16 cellular contexts compared by ENCODE assay signal in genomic region chr19:16678498-16678897, GRCh38. TPM values are rescaled to one million over a fixed set of nuclear protein-coding genes. Genes with fewer than 3 reads are reported as not detected.
DNase-seq lines count a peak whose midpoint lies in the region; FAIRE-seq and TF ChIP-seq lines count a peak whose summit lies in the region.
"Had no signal": no experiment of that assay in that cellular context is flagged by ENCODE, and none has a peak within 500 bp of the region (broad histone marks: within the 10 kb centered on the region; RNA-seq: fewer than 3 reads in every experiment).

No MANE protein-coding gene starts in this region.

- no peaks in the 10 kb centered on the region for H3K4me1 ChIP-seq in left ventricle myocardium inferior

- no peak overlapping the region for H3K4me3 ChIP-seq in bronchial epithelial cell (ENCODE audit: low read depth, low read length)
- H3K4me3 ChIP-seq in left ventricle myocardium inferior: no peak overlapping the region
- H3K4me3 ChIP-seq: BLaER1 treated with 17β-estradiol and CSF1 and Interleukin-3, amounts not matched to agents 10 nM and 100 nM had no signal

- DNase-seq in EH (ENCODE audit: low read depth) (peak; percentile 19), HCEC 1CT (peak; percentile 24), MV-4-11 (lab: John Stamatoyannopoulos, UW) (peak; percentile 23), bronchial epithelial cell (ENCODE audit: low read depth) (peak; percentile 41), left ventricle myocardium inferior (no peak), iPS-NIHi11 (ENCODE audit: low spot score) (no peak), NCI-H1105 (lab: John Stamatoyannopoulos, UW) (no peak), NCI-H1092 (lab: John Stamatoyannopoulos, UW) (no peak)
- DNase-seq: ACHN; Calu3; CD4-positive, CD25-positive, alpha-beta regulatory T cell; DMS 273 treated with DMSO at 0.1 percent for 48 hours; GDM1 had no signal

- no peak for FAIRE-seq in bronchial epithelial cell (lab: Jason Lieb, UNC)
- FAIRE-seq: GM12892 had no signal

- intact Hi-C loops in left ventricle myocardium inferior (cut with micrococcal nuclease): no loop called here

- TF ChIP-seq CTCF in bronchial epithelial cell (IDR thresholded peaks at IDR 0.05; ENCODE audit: insufficient read depth, low read length, severe bottlenecking) (no peak), left ventricle myocardium inferior (IDR thresholded peaks at IDR 0.05; ENCODE audit: borderline replicate concordance) (no peak)

- H3K27ac ChIP-seq in left ventricle myocardium inferior (replicated peaks): no peak overlapping the region
- H3K27ac ChIP-seq: BLaER1 treated with 17β-estradiol and CSF1 and Interleukin-3, amounts not matched to agents 10 nM and 100 nM had no signal

- H3K36me3 ChIP-seq in bronchial epithelial cell (ENCODE audit: control insufficient read depth, insufficient read depth, low read length) (no peaks in the 10 kb centered on the region), left ventricle myocardium inferior (peaks cover 37% of the 10 kb centered on the region)

- no peaks in the 10 kb centered on the region for H3K27me3 ChIP-seq in bronchial epithelial cell (ENCODE audit: control insufficient read depth, insufficient read depth, low read length)
- H3K27me3 ChIP-seq in left ventricle myocardium inferior (ENCODE audit: low read depth): no peaks in the 10 kb centered on the region
- H3K27me3 ChIP-seq: BLaER1 treated with 17β-estradiol and CSF1 and Interleukin-3, amounts not matched to agents 10 nM and 100 nM had no signal

- peaks cover 10% of the 10 kb centered on the region for H3K9me3 ChIP-seq in left ventricle myocardium inferior (replicated peaks)

RNA-seq across cellular contexts. Expression of gene TMEM38A, which starts 17.6 kb away (rescaled TPM):
- 4.7 and 10.0 TPM in 2 replicates for total RNA-seq in bronchial epithelial cell
- 44.6 TPM for total RNA-seq in left ventricle myocardium inferior

RNA-seq across cellular contexts. Expression of gene SMIM7, which starts 18.6 kb away (rescaled TPM):
- total RNA-seq in bronchial epithelial cell: 68.0 and 75.3 TPM in 2 replicates
- 30.8 TPM for total RNA-seq in left ventricle myocardium inferior

RNA-seq across cellular contexts. Expression of gene NWD1, which starts 41.1 kb away (rescaled TPM):
- under 0.01 and 0.13 TPM in 2 replicates for total RNA-seq in bronchial epithelial cell
- not detected for total RNA-seq in left ventricle myocardium inferior
- total RNA-seq: CD4-positive, CD25-positive, alpha-beta regulatory T cell; Daoy had no signal

RNA-seq across cellular contexts. Expression of gene MED26, which starts 50.5 kb away (rescaled TPM):
- 2.9 and 6.0 TPM in 2 replicates for total RNA-seq in bronchial epithelial cell
- 4.0 TPM for total RNA-seq in left ventricle myocardium inferior

Comparison
In these comparisons a context has a peak if more than half of its experiments do, and no peak if none do; other contexts are left out.
1. DNase-seq: peak in EH (single experiment), HCEC 1CT (single experiment), MV-4-11 (single experiment) and bronchial epithelial cell (single experiment); none in left ventricle myocardium inferior (single experiment), iPS-NIHi11 (single experiment), NCI-H1105 (single experiment) and NCI-H1092 (single experiment).